ENCODE assay signal across 13 cellular contexts in genomic region chr3:195066441-195066841, GRCh38.
"Had no signal": no experiment of that assay in that cellular context is flagged by ENCODE, and none has a peak within 500 bp of the region (broad histone marks: within the 10 kb centered on the region; RNA-seq: fewer than 3 reads in every experiment).

No MANE protein-coding gene starts in this region.

- H3K4me3 Mint-ChIP-seq: brain; naive thymus-derived CD4-positive, alpha-beta T cell; T-helper 17 cell had no signal

- DNase-seq: activated CD4-positive, alpha-beta T cell treated with anti-CD3 and anti-CD28 coated beads, Interleukin-2, amount 50 U/mL, for 4 hours; activated naive CD4-positive, alpha-beta T cell treated with Interleukin-2 at 50 U/mL for 16 hours; central memory CD4-positive, alpha-beta T cell; cortex of kidney; mesendoderm; naive thymus-derived CD4-positive, alpha-beta T cell; stimulated activated CD4-positive, alpha-beta T cell treated with anti-CD3 and anti-CD28 coated beads, Interleukin-2, amount 100 ng/mL, for 24 hours; stomach; T-helper 17 cell; trophoblast cell had no signal

- H3K27ac Mint-ChIP-seq: naive thymus-derived CD4-positive, alpha-beta T cell; T-helper 17 cell had no signal

- H3K4me3 ChIP-seq: ovary, SJSA1, stomach had no signal

- H3K27ac ChIP-seq: ovary, SJSA1, stomach had no signal

- H3K9me3 ChIP-seq: ovary, SJSA1, stomach had no signal

- ATAC-seq: naive thymus-derived CD4-positive, alpha-beta T cell; T-helper 17 cell had no signal

- H3K36me3 ChIP-seq: ovary had no signal

- H3K4me1 Mint-ChIP-seq: naive thymus-derived CD4-positive, alpha-beta T cell; T-helper 17 cell had no signal

- H3K27me3 ChIP-seq: ovary, SJSA1, stomach had no signal

- H3K4me1 ChIP-seq: SJSA1 had no signal
